In the genomic region with DNA sequence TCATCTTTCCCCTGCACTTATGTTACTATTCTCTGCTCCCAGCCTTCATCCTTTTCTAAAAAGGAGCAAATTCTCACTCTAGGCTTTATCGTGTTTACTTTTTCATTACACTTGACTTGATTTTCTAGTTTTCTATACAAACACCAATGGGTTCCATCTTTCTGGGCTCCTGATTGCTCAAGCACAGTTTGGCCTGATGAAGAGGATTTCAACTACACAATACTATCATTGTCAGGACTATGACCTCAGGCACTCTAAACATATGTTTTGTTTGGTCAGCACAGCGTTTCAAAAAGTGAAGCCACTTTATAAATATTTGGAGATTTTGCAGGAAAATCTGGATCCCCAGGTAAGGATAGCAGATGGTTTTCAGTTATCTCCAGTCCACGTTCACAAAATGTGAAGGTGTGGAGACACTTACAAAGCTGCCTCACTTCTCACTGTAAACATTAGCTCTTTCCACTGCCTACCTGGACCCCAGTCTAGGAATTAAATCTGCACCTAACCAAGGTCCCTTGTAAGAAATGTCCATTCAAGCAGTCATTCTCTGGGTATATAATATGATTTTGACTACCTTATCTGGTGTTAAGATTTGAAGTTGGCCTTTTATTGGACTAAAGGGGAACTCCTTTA, we compare ENCODE assay signal across 10 cellular contexts.
DNase-seq lines count a peak whose midpoint lies in the region; ATAC-seq and TF ChIP-seq lines count a peak whose summit lies in the region.
"Had no signal": no experiment of that assay in that cellular context is flagged by ENCODE, and none has a peak within 500 bp of the region (broad histone marks: within the 10 kb centered on the region; RNA-seq: fewer than 3 reads in every experiment).

No MANE protein-coding gene starts in this region.

- H3K4me1 ChIP-seq in right lobe of liver: peaks cover 0 to 41% (median 16%) of the 10 kb centered on the region in 4 donors
- H3K4me1 ChIP-seq in transverse colon: peaks cover 22 to 67% (median 35%) of the 10 kb centered on the region in 4 donors

- peaks cover 91% of the 10 kb centered on the region for H3K4me1 Mint-ChIP-seq in activated naive CD4-positive, alpha-beta T cell treated with anti-CD3 and anti-CD28 coated beads, Interleukin-2, amount 50 U/mL, for 24 hours
- H3K4me1 Mint-ChIP-seq in activated CD4-positive, alpha-beta memory T cell treated with anti-CD3 and anti-CD28 coated beads for 36 hours (ENCODE audit: low read depth): peaks cover 53% of the 10 kb centered on the region

- POLR2A ChIA-PET in activated CD4-positive, alpha-beta memory T cell treated with anti-CD3 and anti-CD28 coated beads for 36 hours (lab: Charles Lee): interaction anchor here (1.0 kb wide), 1 partner anchor 72 kb away, joined by 3 read pairs; no protein-coding TSS in a partner anchor

- H3K27ac ChIP-seq in right lobe of liver (peak overlapping the region in 2 of 3 donors; percentile 18 to 50), transverse colon (peak overlapping the region; percentile 40 to 83 (median 61))

- H3K4me3 Mint-ChIP-seq in activated naive CD4-positive, alpha-beta T cell treated with anti-CD3 and anti-CD28 coated beads, Interleukin-2, amount 50 U/mL, for 24 hours: no peak overlapping the region
- H3K4me3 Mint-ChIP-seq in activated CD4-positive, alpha-beta memory T cell treated with anti-CD3 and anti-CD28 coated beads for 36 hours: no peak overlapping the region
- H3K4me3 Mint-ChIP-seq: effector memory CD8-positive, alpha-beta T cell had no signal

- H3K27ac Mint-ChIP-seq in activated naive CD4-positive, alpha-beta T cell treated with anti-CD3 and anti-CD28 coated beads, Interleukin-2, amount 50 U/mL, for 24 hours: peak overlapping the region; percentile 97
- peak overlapping the region; percentile 15 for H3K27ac Mint-ChIP-seq in activated CD4-positive, alpha-beta memory T cell treated with anti-CD3 and anti-CD28 coated beads for 36 hours

- TF ChIP-seq CTCF in right lobe of liver (IDR thresholded peaks at IDR 0.05): no peak
- TF ChIP-seq CTCF in transverse colon (IDR thresholded peaks at IDR 0.05): no peak

- ATAC-seq in right lobe of liver (peak; percentile 10 to 45 (median 38)), GM19395 (IDR thresholded peaks at IDR 0.05; ENCODE audit: unreplicated experiment) (no peak)

- H3K36me3 ChIP-seq in right lobe of liver (peaks cover 0 to 30% (median 5%) of the 10 kb centered on the region in 4 donors), transverse colon (peaks cover 0 to 11% (median 2%) of the 10 kb centered on the region in 4 donors)

- H3K4me3 ChIP-seq in right lobe of liver (no peak overlapping the region), transverse colon (no peak overlapping the region)

- intact Hi-C loops in activated CD4-positive, alpha-beta memory T cell treated with anti-CD3 and anti-CD28 coated beads for 36 hours (cut with micrococcal nuclease): loop anchor here (1.0 to 5.0 kb wide), 5 partner anchors 35 to 650 kb away; no protein-coding TSS in a partner anchor
- intact Hi-C loops in right lobe of liver (cut with DNase I): no loop called here
- intact Hi-C loops in transverse colon (cut with DNase I; ENCODE audit: low total_unique reads): loop anchor here (5.0 to 10.0 kb wide), 2 partner anchors 580 to 648 kb away; no protein-coding TSS in a partner anchor

- no peaks in the 10 kb centered on the region for H3K9me3 Mint-ChIP-seq in activated naive CD4-positive, alpha-beta T cell treated with anti-CD3 and anti-CD28 coated beads, Interleukin-2, amount 50 U/mL, for 24 hours
- no peaks in the 10 kb centered on the region for H3K9me3 Mint-ChIP-seq in activated CD4-positive, alpha-beta memory T cell treated with anti-CD3 and anti-CD28 coated beads for 36 hours
- H3K9me3 Mint-ChIP-seq: effector memory CD8-positive, alpha-beta T cell had no signal

- no peaks in the 10 kb centered on the region for H3K27me3 ChIP-seq in right lobe of liver
- no peaks in the 10 kb centered on the region for H3K27me3 ChIP-seq in transverse colon

- no peak for DNase-seq in activated naive CD4-positive, alpha-beta T cell (lab: John Stamatoyannopoulos, UW)
- DNase-seq in activated CD4-positive, alpha-beta memory T cell treated with anti-CD3 and anti-CD28 coated beads for 36 hours: no peak
- no peak for DNase-seq in right lobe of liver
- no peak for DNase-seq in transverse colon
- DNase-seq in NCI-H524 (lab: John Stamatoyannopoulos, UW): no peak
- no peak for DNase-seq in activated CD4-positive, CD25-positive, alpha-beta regulatory T cell treated with anti-CD3 and anti-CD28 coated beads, Interleukin-2, amount 50 U/mL, for 72 hours
- DNase-seq: stimulated activated CD4-positive, alpha-beta T cell treated with anti-CD3 and anti-CD28 coated beads, Interleukin-12 subunit alpha, Interleukin-12 subunit beta, amount 100 ng/mL, for 4 hours had no signal

- H3K9me3 ChIP-seq in right lobe of liver: no peaks in the 10 kb centered on the region
- no peaks in the 10 kb centered on the region for H3K9me3 ChIP-seq in transverse colon

- H3K27me3 Mint-ChIP-seq in activated naive CD4-positive, alpha-beta T cell treated with anti-CD3 and anti-CD28 coated beads, Interleukin-2, amount 50 U/mL, for 24 hours: no peaks in the 10 kb centered on the region
- no peaks in the 10 kb centered on the region for H3K27me3 Mint-ChIP-seq in activated CD4-positive, alpha-beta memory T cell treated with anti-CD3 and anti-CD28 coated beads for 36 hours
- H3K27me3 Mint-ChIP-seq: effector memory CD8-positive, alpha-beta T cell had no signal

- 41% methylated on average over 3 of the region's 3 CpGs for WGBS in right lobe of liver (ENCODE audit: insufficient coverage, low coverage, low lambda C conversion rate, missing lambda C conversion rate)
- 65 to 66% methylated on average over 3 of the region's 3 CpGs for WGBS in transverse colon (ENCODE audit: low coverage in 1 of 2), 2 donors

- in situ Hi-C loops in transverse colon (cut with MboI; ENCODE audit: low pct_ligation_motif_present in 1 of 4, low pct_unique_long_range_greater_than_20kb in 1 of 4, low sequenced_read_pairs in 3 of 4): loop anchor here in 3 of 4 donors (10.0 to 25.0 kb wide), 4 partner anchors 180 to 648 kb away; no protein-coding TSS in a partner anchor

- no peak for TF ChIP-seq EP300 in transverse colon (IDR thresholded peaks at IDR 0.05; ENCODE audit: low read depth)

- peaks cover 47% of the 10 kb centered on the region for H3K36me3 Mint-ChIP-seq in activated naive CD4-positive, alpha-beta T cell treated with anti-CD3 and anti-CD28 coated beads, Interleukin-2, amount 50 U/mL, for 24 hours
- peaks cover 71% of the 10 kb centered on the region for H3K36me3 Mint-ChIP-seq in activated CD4-positive, alpha-beta memory T cell treated with anti-CD3 and anti-CD28 coated beads for 36 hours

- CTCF ChIA-PET in activated CD4-positive, alpha-beta memory T cell treated with anti-CD3 and anti-CD28 coated beads for 36 hours (lab: Charles Lee): interaction anchor here (0.6 to 3.5 kb wide), 46 partner anchors 8 to 680 kb away, joined by 3 to 27 read pairs (median 4); a partner anchor contains a TSS

- TF ChIP-seq POLR2A in right lobe of liver (IDR thresholded peaks at IDR 0.05) (no peak), transverse colon (IDR thresholded peaks at IDR 0.05) (no peak)

Comparison
In these comparisons a context has a peak if more than half of its experiments do, and no peak if none do; other contexts are left out.
1. intact Hi-C loops: an anchor here in activated CD4-positive, alpha-beta memory T cell treated with anti-CD3 and anti-CD28 coated beads for 36 hours (1.0 to 5.0 kb wide) and transverse colon (5.0 to 10.0 kb wide); none called in right lobe of liver.